ENCODE assay signal across 30 cellular contexts in genomic region chr15:92519709-92520108, GRCh38.
"Had no signal": no experiment of that assay in that cellular context is flagged by ENCODE, and none has a peak within 500 bp of the region (broad histone marks: within the 10 kb centered on the region; RNA-seq: fewer than 3 reads in every experiment).

No MANE protein-coding gene starts in this region.

- ATAC-seq: activated CD8-positive, alpha-beta T cell treated with anti-CD3 and anti-CD28 coated beads for 36 hours; activated naive CD8-positive, alpha-beta T cell treated with anti-CD3 and anti-CD28 coated beads, Interleukin-2, amount 50 U/mL, for 24 hours; activated T-cell treated with anti-CD3 and anti-CD28 coated beads, Interleukin-2, amount 50 U/mL, for 4 hours; activated T-helper 17 cell treated with anti-CD3 and anti-CD28 coated beads, Interleukin-2, amount 50 U/mL, for 72 hours; effector memory CD8-positive, alpha-beta T cell; gastrocnemius medialis; left cardiac atrium; left ventricle myocardium superior; naive thymus-derived CD8-positive, alpha-beta T cell; right lobe of liver; stimulated activated memory B cell treated with anti-CD40 and anti-IgM and Interleukin-4, amounts not matched to agents 10 μg/mL and 1 μg/mL and 100 μg/mL, for 72 hours; stimulated activated naive CD8-positive, alpha-beta T cell treated with anti-CD3 and anti-CD28 coated beads, Interleukin-15, amount 100 ng/mL, for 72 hours; WTC11 had no signal

- H3K27me3 ChIP-seq: brain microvascular endothelial cell, gastrocnemius medialis, right lobe of liver, upper lobe of left lung, vagina had no signal

- H3K4me2 ChIP-seq: smooth muscle cell had no signal

- H3K36me3 ChIP-seq: brain microvascular endothelial cell, gastrocnemius medialis, right lobe of liver, upper lobe of left lung, vagina had no signal

- H3K9me3 ChIP-seq: gastrocnemius medialis, right lobe of liver, upper lobe of left lung, vagina had no signal

- H3K27ac ChIP-seq: brain microvascular endothelial cell, gastrocnemius medialis, right lobe of liver, upper lobe of left lung, vagina had no signal

- H3K4me3 ChIP-seq: gastrocnemius medialis, right lobe of liver, smooth muscle cell, upper lobe of left lung, vagina had no signal

- H3K4me1 ChIP-seq: right lobe of liver, vagina had no signal

- DNase-seq: activated CD4-positive, alpha-beta T cell treated with anti-CD3 and anti-CD28 coated beads for 1 hour; activated CD4-positive, alpha-beta T cell treated with anti-CD3 and anti-CD28 coated beads, Interleukin-2, amount 50 U/mL, for 1 hour; activated CD8-positive, alpha-beta T cell treated with anti-CD3 and anti-CD28 coated beads for 36 hours; activated gamma-delta T cell treated with Interleukin-2 at 50 U/mL for 16 hours; activated naive CD4-positive, alpha-beta T cell treated with anti-CD3 and anti-CD28 coated beads, Interleukin-2, amount 50 U/mL, for 16 hours; activated naive CD8-positive, alpha-beta T cell treated with anti-CD3 and anti-CD28 coated beads, Interleukin-2, amount 50 U/mL, for 24 hours; activated T-cell treated with anti-CD3 and anti-CD28 coated beads, Interleukin-2, amount 50 U/mL, for 4 hours; amygdala; brain microvascular endothelial cell; cortex of kidney; effector memory CD8-positive, alpha-beta T cell; erythroblast; gastrocnemius medialis; glutamatergic neuron; left cardiac atrium; left ventricle myocardium superior; naive thymus-derived CD8-positive, alpha-beta T cell; right lobe of liver; stimulated activated CD4-positive, alpha-beta T cell treated with anti-CD3 and anti-CD28 coated beads, Interleukin-1b, Interleukin-23, amount 100 ng/mL, for 48 hours; stimulated activated CD4-positive, alpha-beta T cell treated with anti-CD3 and anti-CD28 coated beads, Interleukin-4, amount 100 ng/mL, for 4 hours; stimulated activated CD8-positive, alpha-beta memory T cell treated with anti-CD3 and anti-CD28 coated beads, Interleukin-4, amount 100 ng/mL, for 48 hours; stimulated activated naive CD8-positive, alpha-beta T cell treated with anti-CD3 and anti-CD28 coated beads, Interleukin-15, amount 100 ng/mL, for 72 hours; substantia nigra; T-helper 2 cell; upper lobe of left lung had no signal
